Comparison of ENCODE assay signal across 13 cellular contexts in the genomic region with DNA sequence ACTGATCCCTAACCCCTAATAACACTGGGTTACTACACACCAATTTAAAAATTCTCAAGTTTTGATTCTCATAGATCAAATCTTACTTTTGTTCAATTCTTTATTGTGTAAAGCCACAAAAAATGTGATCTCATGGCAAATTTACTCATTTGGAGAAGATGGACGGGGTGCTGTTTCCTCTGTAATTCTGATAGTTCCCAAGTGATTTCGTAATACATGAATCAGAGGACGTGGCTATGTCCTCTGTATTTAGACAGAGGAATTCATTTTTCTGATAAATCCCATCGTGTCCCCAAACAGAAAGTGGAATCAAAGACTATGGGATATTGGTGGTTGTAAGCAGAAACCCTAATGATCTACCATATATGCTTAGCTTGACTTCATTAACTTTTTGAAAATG.
A peak's percentile ranks its signal among the peaks of the same experiment; 100 is the strongest.
DNase-seq lines count a peak whose midpoint lies in the region; ATAC-seq and TF ChIP-seq lines count a peak whose summit lies in the region.
"Had no signal": no experiment of that assay in that cellular context is flagged by ENCODE, and none has a peak within 500 bp of the region (broad histone marks: within the 10 kb centered on the region; RNA-seq: fewer than 3 reads in every experiment).

No MANE protein-coding gene starts in this region.

- peaks cover 47% of the 10 kb centered on the region for H3K27me3 Mint-ChIP-seq in activated naive CD4-positive, alpha-beta T cell treated with anti-CD3 and anti-CD28 coated beads, Interleukin-2, amount 10 ng/mL, durations not matched to agents 7 days and 5 days
- peaks cover 16% of the 10 kb centered on the region for H3K27me3 Mint-ChIP-seq in activated CD4-positive, alpha-beta memory T cell treated with anti-CD3 and anti-CD28 coated beads for 36 hours

- H3K27ac Mint-ChIP-seq in activated naive CD4-positive, alpha-beta T cell treated with anti-CD3 and anti-CD28 coated beads, Interleukin-2, amount 50 U/mL, for 72 hours, result no peak overlapping the region
- H3K27ac Mint-ChIP-seq in activated naive CD4-positive, alpha-beta T cell treated with anti-CD3 and anti-CD28 coated beads, Interleukin-2, amount 10 ng/mL, durations not matched to agents 7 days and 5 days, result no peak overlapping the region
- H3K27ac Mint-ChIP-seq in stimulated activated effector memory CD8-positive, alpha-beta T cell treated with anti-CD3 and anti-CD28 coated beads, Interleukin-12 subunit alpha, Interleukin-12 subunit beta, amount 100 ng/mL, for 72 hours, result no peak overlapping the region
- no peak overlapping the region for H3K27ac Mint-ChIP-seq in activated CD4-positive, alpha-beta memory T cell treated with anti-CD3 and anti-CD28 coated beads for 36 hours
- H3K27ac Mint-ChIP-seq: stimulated activated memory B cell treated with anti-CD40 and anti-IgM and Interleukin-4, amounts not matched to agents 10 μg/mL and 1 μg/mL and 100 μg/mL, for 72 hours had no signal

- H3K27me3 ChIP-seq in PC-9 (ENCODE audit: insufficient read depth, low read depth), result no peaks in the 10 kb centered on the region

- H3K4me3 Mint-ChIP-seq in activated naive CD4-positive, alpha-beta T cell treated with anti-CD3 and anti-CD28 coated beads, Interleukin-2, amount 10 ng/mL, durations not matched to agents 7 days and 5 days, result no peak overlapping the region
- H3K4me3 Mint-ChIP-seq in stimulated activated effector memory CD8-positive, alpha-beta T cell treated with anti-CD3 and anti-CD28 coated beads, Interleukin-12 subunit alpha, Interleukin-12 subunit beta, amount 100 ng/mL, for 72 hours, result no peak overlapping the region
- no peak overlapping the region for H3K4me3 Mint-ChIP-seq in activated CD4-positive, alpha-beta memory T cell treated with anti-CD3 and anti-CD28 coated beads for 36 hours
- H3K4me3 Mint-ChIP-seq: stimulated activated memory B cell treated with anti-CD40 and anti-IgM and Interleukin-4, amounts not matched to agents 10 μg/mL and 1 μg/mL and 100 μg/mL, for 72 hours had no signal

- H3K4me2 ChIP-seq in PC-9, result 0 out of 2 replicates have a peak overlapping the region, but pooled peaks have one; percentile 40

- H3K4me1 Mint-ChIP-seq in activated naive CD4-positive, alpha-beta T cell treated with anti-CD3 and anti-CD28 coated beads, Interleukin-2, amount 10 ng/mL, durations not matched to agents 7 days and 5 days, result peaks cover 19% of the 10 kb centered on the region
- H3K4me1 Mint-ChIP-seq in stimulated activated effector memory CD8-positive, alpha-beta T cell treated with anti-CD3 and anti-CD28 coated beads, Interleukin-12 subunit alpha, Interleukin-12 subunit beta, amount 100 ng/mL, for 72 hours, result peaks cover 10% of the 10 kb centered on the region
- peaks cover 19% of the 10 kb centered on the region for H3K4me1 Mint-ChIP-seq in activated CD4-positive, alpha-beta memory T cell treated with anti-CD3 and anti-CD28 coated beads for 36 hours (ENCODE audit: low read depth)

- H3K36me3 ChIP-seq in PC-9 (ENCODE audit: low read depth), result no peaks in the 10 kb centered on the region

- no peak overlapping the region; the same call in 1 of the 2 replicates for H2AFZ ChIP-seq in PC-9

- H3K9me3 Mint-ChIP-seq in activated naive CD4-positive, alpha-beta T cell treated with anti-CD3 and anti-CD28 coated beads, Interleukin-2, amount 50 U/mL, for 72 hours, result peaks cover 16 to 28% of the 10 kb centered on the region in 2 donors
- H3K9me3 Mint-ChIP-seq in activated naive CD4-positive, alpha-beta T cell treated with anti-CD3 and anti-CD28 coated beads, Interleukin-2, amount 10 ng/mL, durations not matched to agents 7 days and 5 days, result peaks cover 21% of the 10 kb centered on the region
- H3K9me3 Mint-ChIP-seq in stimulated activated effector memory CD8-positive, alpha-beta T cell treated with anti-CD3 and anti-CD28 coated beads, Interleukin-12 subunit alpha, Interleukin-12 subunit beta, amount 100 ng/mL, for 72 hours, result peaks cover 15% of the 10 kb centered on the region
- peaks cover 18% of the 10 kb centered on the region for H3K9me3 Mint-ChIP-seq in activated CD4-positive, alpha-beta memory T cell treated with anti-CD3 and anti-CD28 coated beads for 36 hours

- H3K79me2 ChIP-seq in PC-9 (ENCODE audit: low read depth), result no peaks in the 10 kb centered on the region

- POLR2A ChIA-PET in PC-9 (lab: Charles Lee; ENCODE audit: unreplicated experiment), result no interaction called here
- POLR2A ChIA-PET in activated CD4-positive, alpha-beta memory T cell treated with anti-CD3 and anti-CD28 coated beads for 36 hours (lab: Charles Lee), result no interaction called here

- DNase-seq in activated naive CD4-positive, alpha-beta T cell treated with anti-CD3 and anti-CD28 coated beads, Interleukin-2, amount 50 U/mL, for 72 hours (ENCODE audit: low spot score in 2 of 2), result no peak
- no peak for DNase-seq in activated naive CD4-positive, alpha-beta T cell treated with anti-CD3 and anti-CD28 coated beads, Interleukin-2, amount 10 ng/mL, durations not matched to agents 7 days and 5 days
- DNase-seq in PC-9, result no peak
- DNase-seq in fibroblast of pulmonary artery (ENCODE audit: low read depth), result peak; percentile 79
- no peak for DNase-seq in stimulated activated effector memory CD8-positive, alpha-beta T cell treated with anti-CD3 and anti-CD28 coated beads, Interleukin-12 subunit alpha, Interleukin-12 subunit beta, amount 100 ng/mL, for 72 hours (ENCODE audit: low spot score in 2 of 2)
- DNase-seq in activated CD4-positive, CD25-positive, alpha-beta regulatory T cell (lab: John Stamatoyannopoulos, UW), result no peak
- DNase-seq in activated CD4-positive, alpha-beta memory T cell treated with anti-CD3 and anti-CD28 coated beads for 36 hours, result no peak
- no peak for DNase-seq in D341Med (ENCODE audit: low spot score)
- DNase-seq: activated T-cell treated with anti-CD3 and anti-CD28 coated beads, Interleukin-2, amount 50 U/mL, for 48 hours; DMS53; NCI-H2107; SW 1271 had no signal

- intact Hi-C loops in PC-9 (cut with micrococcal nuclease; ENCODE audit: unreplicated experiment), result loop anchor here (5.0 kb wide), 1 partner anchor 841 kb away; a partner anchor contains a TSS
- intact Hi-C loops in activated CD4-positive, alpha-beta memory T cell treated with anti-CD3 and anti-CD28 coated beads for 36 hours (cut with micrococcal nuclease), result loop anchor here (5.0 kb wide), 3 partner anchors 64 to 486 kb away; no protein-coding TSS in a partner anchor

- H3F3A ChIP-seq in PC-9 (ENCODE audit: insufficient read depth, low read depth), result no peaks in the 10 kb centered on the region

- no peaks in the 10 kb centered on the region for H4K20me1 ChIP-seq in PC-9 (ENCODE audit: insufficient read depth)

- CTCF ChIA-PET in activated naive CD4-positive, alpha-beta T cell treated with anti-CD3 and anti-CD28 coated beads, Interleukin-2, amount 10 ng/mL, durations not matched to agents 7 days and 5 days (lab: Charles Lee), result no interaction called here
- CTCF ChIA-PET in PC-9 (lab: Charles Lee), result no interaction called here
- CTCF ChIA-PET in activated CD4-positive, alpha-beta memory T cell treated with anti-CD3 and anti-CD28 coated beads for 36 hours (lab: Charles Lee), result no interaction called here

- peak; percentile 43 to 70 for ATAC-seq in activated naive CD4-positive, alpha-beta T cell treated with anti-CD3 and anti-CD28 coated beads, Interleukin-2, amount 50 U/mL, for 72 hours
- ATAC-seq in stimulated activated effector memory CD8-positive, alpha-beta T cell treated with anti-CD3 and anti-CD28 coated beads, Interleukin-12 subunit alpha, Interleukin-12 subunit beta, amount 100 ng/mL, for 72 hours, result peak; percentile 75
- ATAC-seq: stimulated activated memory B cell treated with anti-CD40 and anti-IgM and Interleukin-4, amounts not matched to agents 10 μg/mL and 1 μg/mL and 100 μg/mL, for 72 hours had no signal

- no TSS peak for BruUV-seq in PC-9 (replicated peaks; lab: Mats Ljungman, UMichigan)

- no peak overlapping the region for H3K27ac ChIP-seq in PC-9

- H3K4me3 ChIP-seq in PC-9, result no peak overlapping the region
- no peak overlapping the region for H3K4me3 ChIP-seq in fibroblast of pulmonary artery (replicated peaks; ENCODE audit: low read depth, low read length)

- H3K36me3 Mint-ChIP-seq in activated naive CD4-positive, alpha-beta T cell treated with anti-CD3 and anti-CD28 coated beads, Interleukin-2, amount 50 U/mL, for 72 hours, result peaks cover 17 to 21% of the 10 kb centered on the region in 2 donors
- H3K36me3 Mint-ChIP-seq in activated naive CD4-positive, alpha-beta T cell treated with anti-CD3 and anti-CD28 coated beads, Interleukin-2, amount 10 ng/mL, durations not matched to agents 7 days and 5 days, result peaks cover 3% of the 10 kb centered on the region
- no peaks in the 10 kb centered on the region for H3K36me3 Mint-ChIP-seq in stimulated activated effector memory CD8-positive, alpha-beta T cell treated with anti-CD3 and anti-CD28 coated beads, Interleukin-12 subunit alpha, Interleukin-12 subunit beta, amount 100 ng/mL, for 72 hours
- H3K36me3 Mint-ChIP-seq in activated CD4-positive, alpha-beta memory T cell treated with anti-CD3 and anti-CD28 coated beads for 36 hours, result peaks cover 4% of the 10 kb centered on the region
- H3K36me3 Mint-ChIP-seq: stimulated activated memory B cell treated with anti-CD40 and anti-IgM and Interleukin-4, amounts not matched to agents 10 μg/mL and 1 μg/mL and 100 μg/mL, for 72 hours had no signal

- H3K9me3 ChIP-seq in PC-9 (ENCODE audit: insufficient read depth, low read depth), result no peaks in the 10 kb centered on the region

- no peaks in the 10 kb centered on the region for H3K9me2 ChIP-seq in PC-9 (ENCODE audit: insufficient read depth)

- TF ChIP-seq CTCF in PC-9 (conservative IDR thresholded peaks at IDR 0.05) (no peak), fibroblast of pulmonary artery (IDR thresholded peaks at IDR 0.05; ENCODE audit: low read length, missing control alignments) (no peak)

- H3K4me1 ChIP-seq in PC-9 (replicated peaks; ENCODE audit: insufficient read depth), result 0 out of 2 replicates have a peak, but pooled peaks cover 4% of the 10 kb centered on the region
